Comparison of ENCODE assay signal across 15 cellular contexts in the genomic region with DNA sequence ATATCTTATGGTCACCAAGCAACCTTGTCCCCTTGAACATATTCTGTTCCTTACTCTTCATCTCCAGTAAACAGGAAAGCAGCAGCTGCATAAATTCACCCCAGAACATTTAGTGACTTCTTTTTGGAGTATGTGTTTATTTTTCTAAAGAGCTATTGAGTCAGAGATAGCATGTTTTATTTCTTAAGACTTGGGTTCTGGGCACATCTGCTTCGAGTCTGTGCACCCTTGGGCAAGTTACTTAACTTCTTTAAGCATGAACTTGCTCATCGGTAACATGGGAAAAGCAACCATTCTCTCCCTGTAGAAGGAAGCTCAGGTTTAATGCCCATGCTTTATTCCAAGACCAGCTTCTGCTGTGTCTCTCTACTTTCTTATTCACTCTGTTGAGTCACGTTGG.
DNase-seq lines count a peak whose midpoint lies in the region; ATAC-seq and TF ChIP-seq lines count a peak whose summit lies in the region.
"Had no signal": no experiment of that assay in that cellular context is flagged by ENCODE, and none has a peak within 500 bp of the region (broad histone marks: within the 10 kb centered on the region; RNA-seq: fewer than 3 reads in every experiment).

No MANE protein-coding gene starts in this region.

- ATAC-seq in sciatic nerve, result no peak

- no peak overlapping the region for H3K4me3 ChIP-seq in epithelial cell of esophagus (ENCODE audit: low read length)
- H3K4me3 ChIP-seq in fibroblast of villous mesenchyme (ENCODE audit: low read depth, low read length), result no peak overlapping the region

- DNase-seq in amniotic epithelial cell (ENCODE audit: low read depth) (peak; percentile 46), epithelial cell of esophagus (ENCODE audit: low read depth) (peak; percentile 64), fibroblast of villous mesenchyme (ENCODE audit: low read depth) (peak; percentile 25), sciatic nerve (ENCODE audit: low spot score) (no peak), hippocampal formation (lab: John Stamatoyannopoulos, UW) (no peak), mesenteric fat pad (ENCODE audit: low spot score) (no peak)
- DNase-seq: C1 segment of cervical spinal cord; Calu3; CD4-positive, alpha-beta memory T cell; COR-L47; DMS53; DMS79 treated with DMSO at 0.1 percent for 48 hours; GF-D8; GOT3; HCEC 1CT had no signal

- intact Hi-C loops in sciatic nerve (cut with DNase I), result no loop called here

- no peak for TF ChIP-seq CTCF in epithelial cell of esophagus (IDR thresholded peaks at IDR 0.05; ENCODE audit: insufficient read depth, low read depth, low read length, missing control alignments)
- TF ChIP-seq CTCF in fibroblast of villous mesenchyme (IDR thresholded peaks at IDR 0.05; ENCODE audit: insufficient read depth, low read depth, low read length), result no peak

Comparison
In these comparisons a context has a peak if more than half of its experiments do, and no peak if none do; other contexts are left out.
1. DNase-seq: peak in amniotic epithelial cell (single experiment), epithelial cell of esophagus (single experiment) and fibroblast of villous mesenchyme (single experiment); none in sciatic nerve (single experiment), hippocampal formation (0 of 2) and mesenteric fat pad (single experiment).